In genomic region chr14:63547798-63548335, GRCh38 we compare ENCODE assay signal across 30 cellular contexts.
"Had no signal": no experiment of that assay in that cellular context is flagged by ENCODE, and none has a peak within 500 bp of the region (broad histone marks: within the 10 kb centered on the region; RNA-seq: fewer than 3 reads in every experiment).

No MANE protein-coding gene starts in this region.

- H3K9me3 ChIP-seq: adrenal gland, body of pancreas, breast epithelium, MG63 had no signal

- H3K4me3 ChIP-seq: adrenal gland, body of pancreas, breast epithelium, MG63, PC-9 had no signal

- ATAC-seq: activated CD8-positive, alpha-beta T cell treated with anti-CD3 and anti-CD28 coated beads for 36 hours; activated naive CD4-positive, alpha-beta T cell treated with anti-CD3 and anti-CD28 coated beads, Interleukin-2, amount 50 U/mL, for 72 hours; activated T-cell treated with anti-CD3 and anti-CD28 coated beads, Interleukin-2, amount 50 U/mL, for 4 hours; body of pancreas; Right ventricle myocardium inferior had no signal

- H3K4me1 ChIP-seq: breast epithelium had no signal

- H3K27ac Mint-ChIP-seq: activated CD4-positive, alpha-beta T cell treated with anti-CD3 and anti-CD28 coated beads, Interleukin-2, amount 10 ng/mL, durations not matched to agents 24 days and 14 days; activated CD8-positive, alpha-beta T cell treated with anti-CD3 and anti-CD28 coated beads for 36 hours; activated naive CD4-positive, alpha-beta T cell treated with anti-CD3 and anti-CD28 coated beads for 36 hours; activated T-helper 1 cell treated with anti-CD3 and anti-CD28 coated beads, Interleukin-12 subunit alpha, Interleukin-12 subunit beta, Interleukin-2, Interleukin-4 antibody, amounts not matched to agents 30 ng/mL and 10 ng/mL and 1 ng/mL, durations not matched to agents 14 hours and 24 hours and 36 hours had no signal

- H2AFZ ChIP-seq: PC-9 had no signal

- H3K4me3 Mint-ChIP-seq: activated CD4-positive, alpha-beta T cell treated with anti-CD3 and anti-CD28 coated beads, Interleukin-2, amount 10 ng/mL, durations not matched to agents 24 days and 14 days; activated CD8-positive, alpha-beta T cell treated with anti-CD3 and anti-CD28 coated beads for 36 hours; activated naive CD4-positive, alpha-beta T cell treated with anti-CD3 and anti-CD28 coated beads for 36 hours; activated T-cell treated with anti-CD3 and anti-CD28 coated beads, Interleukin-2, amount 50 U/mL, for 4 hours; activated T-helper 1 cell treated with anti-CD3 and anti-CD28 coated beads, Interleukin-12 subunit alpha, Interleukin-12 subunit beta, Interleukin-2, Interleukin-4 antibody, amounts not matched to agents 30 ng/mL and 10 ng/mL and 1 ng/mL, durations not matched to agents 14 hours and 24 hours and 36 hours had no signal

- H3K27me3 Mint-ChIP-seq: activated CD8-positive, alpha-beta T cell treated with anti-CD3 and anti-CD28 coated beads for 36 hours had no signal

- H3K4me2 ChIP-seq: PC-9 had no signal

- H3K27ac ChIP-seq: adrenal gland, body of pancreas, breast epithelium, PC-9, RWPE1 had no signal

- H3K9me3 Mint-ChIP-seq: activated CD4-positive, alpha-beta T cell treated with anti-CD3 and anti-CD28 coated beads, Interleukin-2, amount 10 ng/mL, durations not matched to agents 24 days and 14 days; activated CD8-positive, alpha-beta T cell treated with anti-CD3 and anti-CD28 coated beads for 36 hours; activated naive CD4-positive, alpha-beta T cell treated with anti-CD3 and anti-CD28 coated beads for 36 hours; activated naive CD4-positive, alpha-beta T cell treated with anti-CD3 and anti-CD28 coated beads, Interleukin-2, amount 50 U/mL, for 72 hours; activated T-cell treated with anti-CD3 and anti-CD28 coated beads, Interleukin-2, amount 50 U/mL, for 4 hours; activated T-helper 1 cell treated with anti-CD3 and anti-CD28 coated beads, Interleukin-12 subunit alpha, Interleukin-12 subunit beta, Interleukin-2, Interleukin-4 antibody, amounts not matched to agents 30 ng/mL and 10 ng/mL and 1 ng/mL, durations not matched to agents 14 hours and 24 hours and 36 hours had no signal

- DNase-seq: activated CD4-positive, alpha-beta T cell treated with anti-CD3 and anti-CD28 coated beads, Interleukin-2, amount 10 ng/mL, durations not matched to agents 24 days and 14 days; activated CD4-positive, alpha-beta T cell treated with anti-CD3 and anti-CD28 coated beads, Interleukin-2, amount 50 U/mL, for 4 hours; activated CD8-positive, alpha-beta T cell treated with anti-CD3 and anti-CD28 coated beads for 36 hours; activated gamma-delta T cell treated with Interleukin-2 at 50 U/mL for 16 hours; activated naive CD4-positive, alpha-beta T cell treated with anti-CD3 and anti-CD28 coated beads for 36 hours; activated T-cell treated with anti-CD3 and anti-CD28 coated beads for 4 hours; activated T-cell treated with anti-CD3 and anti-CD28 coated beads, Interleukin-2, amount 50 U/mL, for 4 hours; body of pancreas; MV-4-11; NCI-H1092; NCI-H1436 treated with DMSO at 0.1 percent for 48 hours; NCI-H1694 treated with DMSO at 0.1 percent for 48 hours; NCI-H2029; NCI-H2171; NCI-H510A; NCI-H526; NCI-H748 treated with DMSO at 0.1 percent for 48 hours; NK-92 treated with Interleukin-12 subunit alpha and Interleukin-12 subunit beta, amount 100 ng/mL, for 24 hours; PC-9; SIG-M5; SW 1271; T-helper 1 cell; T1000 had no signal

- H3K27me3 ChIP-seq: adrenal gland, body of pancreas, breast epithelium, MG63 had no signal

- H3K36me3 ChIP-seq: adrenal gland, breast epithelium, MG63 had no signal
